In the genomic region with DNA sequence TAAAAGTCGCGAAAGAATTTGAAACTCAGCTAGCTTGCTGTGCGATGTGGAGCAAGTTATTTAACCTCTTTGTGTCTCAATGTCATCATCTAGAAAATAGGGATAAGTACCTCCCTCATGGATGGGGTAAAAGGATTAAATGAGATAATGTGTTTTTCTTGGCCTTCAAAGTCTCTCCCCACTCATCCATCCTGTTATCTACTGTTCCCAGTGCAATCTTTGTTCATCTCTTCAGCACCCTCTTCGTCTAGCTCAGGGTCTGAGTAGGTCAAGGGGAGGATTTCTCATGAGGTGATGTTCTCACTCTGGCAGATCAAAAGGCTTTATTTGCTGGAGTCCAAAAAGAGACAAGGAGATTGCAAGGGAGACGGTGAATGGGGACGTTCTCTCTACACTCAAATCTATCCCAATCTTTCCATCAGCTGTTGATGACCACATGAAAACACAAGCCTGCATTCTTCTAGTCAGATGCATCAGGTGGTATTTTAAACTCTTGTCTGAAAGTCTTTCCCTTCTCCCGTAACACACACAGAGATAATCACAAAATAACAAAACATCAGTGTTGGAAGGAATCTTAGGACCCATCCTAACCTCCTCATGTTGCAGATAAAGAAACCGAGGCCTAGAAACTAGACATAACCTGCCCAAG, we compare ENCODE assay signal across 9 cellular contexts. TPM values are rescaled to one million over a fixed set of nuclear protein-coding genes. Genes with fewer than 3 reads are reported as not detected.
A peak's percentile ranks its signal among the peaks of the same experiment; 100 is the strongest.
DNase-seq lines count a peak whose midpoint lies in the region; ATAC-seq and TF ChIP-seq lines count a peak whose summit lies in the region.
"Had no signal": no experiment of that assay in that cellular context is flagged by ENCODE, and none has a peak within 500 bp of the region (broad histone marks: within the 10 kb centered on the region; RNA-seq: fewer than 3 reads in every experiment).

No MANE protein-coding gene starts in this region.

- H3K4me3 Mint-ChIP-seq in activated CD8-positive, alpha-beta memory T cell treated with anti-CD3 and anti-CD28 coated beads, Interleukin-2, amount 10 ng/mL, durations not matched to agents 7 days and 5 days, result peak overlapping the region; percentile 100

- no peaks in the 10 kb centered on the region for H3K27me3 Mint-ChIP-seq in activated CD8-positive, alpha-beta memory T cell treated with anti-CD3 and anti-CD28 coated beads, Interleukin-2, amount 10 ng/mL, durations not matched to agents 7 days and 5 days

- no peaks in the 10 kb centered on the region for H3K9me3 Mint-ChIP-seq in activated CD8-positive, alpha-beta memory T cell treated with anti-CD3 and anti-CD28 coated beads, Interleukin-2, amount 10 ng/mL, durations not matched to agents 7 days and 5 days (ENCODE audit: low read depth)

- peaks cover 31% of the 10 kb centered on the region for H3K36me3 Mint-ChIP-seq in activated CD8-positive, alpha-beta memory T cell treated with anti-CD3 and anti-CD28 coated beads, Interleukin-2, amount 10 ng/mL, durations not matched to agents 7 days and 5 days

- no peak for TF ChIP-seq POLR2A in lower leg skin (IDR thresholded peaks at IDR 0.05)

- intact Hi-C loops in left lung (cut with DNase I), result no loop called here
- intact Hi-C loops in lower leg skin (cut with DNase I; ENCODE audit: low total_unique reads), result loop anchor here (10.0 kb wide), 1 partner anchor 117 kb away; no protein-coding TSS in a partner anchor

- peak overlapping the region; percentile 96 for H3K27ac Mint-ChIP-seq in activated CD8-positive, alpha-beta memory T cell treated with anti-CD3 and anti-CD28 coated beads, Interleukin-2, amount 10 ng/mL, durations not matched to agents 7 days and 5 days

- H3K9me3 ChIP-seq in left lung (no peaks in the 10 kb centered on the region), thymus (ENCODE audit: control insufficient read depth) (no peaks in the 10 kb centered on the region)

- no peaks in the 10 kb centered on the region for H3K27me3 ChIP-seq in left lung
- no peaks in the 10 kb centered on the region for H3K27me3 ChIP-seq in thymus (ENCODE audit: control insufficient read depth, insufficient read depth)

- H3K4me3 ChIP-seq in left lung, result peak overlapping the region; percentile 63 to 92
- peak overlapping the region; percentile 90 for H3K4me3 ChIP-seq in thymus (ENCODE audit: low read length)
- no peak overlapping the region for H3K4me3 ChIP-seq in lower leg skin (ENCODE audit: low read depth, poor library complexity, severe bottlenecking)

- CTCF ChIA-PET in activated CD8-positive, alpha-beta memory T cell treated with anti-CD3 and anti-CD28 coated beads, Interleukin-2, amount 10 ng/mL, durations not matched to agents 7 days and 5 days (lab: Charles Lee), result interaction anchor here (1.2 to 2.4 kb wide), 3 partner anchors 11 to 277 kb away, joined by 3 to 12 read pairs (median 3); no protein-coding TSS in a partner anchor

- H3K4me1 Mint-ChIP-seq in activated CD8-positive, alpha-beta memory T cell treated with anti-CD3 and anti-CD28 coated beads, Interleukin-2, amount 10 ng/mL, durations not matched to agents 7 days and 5 days, result peaks cover 67% of the 10 kb centered on the region

- H3K27ac ChIP-seq in left lung (no peak overlapping the region), thymus (ENCODE audit: low read depth) (no peak overlapping the region)

- H3K4me1 ChIP-seq in left lung, result peaks cover 17 to 80% of the 10 kb centered on the region in 2 donors
- H3K4me1 ChIP-seq in thymus (ENCODE audit: control insufficient read depth, insufficient read depth, low read length), result peaks cover 33% of the 10 kb centered on the region

- 60% methylated on average over 8 of the region's 8 CpGs for WGBS in thymus
- 66 to 69% methylated on average over 8 of the region's 8 CpGs for WGBS in lower leg skin, 2 donors

- DNase-seq in activated CD8-positive, alpha-beta memory T cell treated with anti-CD3 and anti-CD28 coated beads, Interleukin-2, amount 10 ng/mL, durations not matched to agents 7 days and 5 days, result no peak
- DNase-seq in activated CD8-positive, alpha-beta memory T cell treated with anti-CD3 and anti-CD28 coated beads for 24 hours, result no peak
- DNase-seq in amniotic epithelial cell (ENCODE audit: low read depth) (peak; percentile 53), left lung (no peak), middle frontal gyrus (ENCODE audit: extremely low spot score, low spot score) (no peak), lower leg skin (ENCODE audit: low spot score in 2 of 2) (no peak)
- DNase-seq: T-helper 9 cell had no signal

- H3K36me3 ChIP-seq in left lung (no peaks in the 10 kb centered on the region), thymus (ENCODE audit: control insufficient read depth, insufficient read depth) (no peaks in the 10 kb centered on the region)

- no peak for ATAC-seq in activated CD8-positive, alpha-beta memory T cell treated with anti-CD3 and anti-CD28 coated beads, Interleukin-2, amount 10 ng/mL, durations not matched to agents 7 days and 5 days
- no peak for ATAC-seq in left lung
- ATAC-seq in GM18511 (IDR thresholded peaks at IDR 0.05; ENCODE audit: unreplicated experiment), result no peak

- TF ChIP-seq CTCF in left lung (IDR thresholded peaks at IDR 0.05) (no peak), lower leg skin (IDR thresholded peaks at IDR 0.05) (no peak)

RNA-seq across cellular contexts. Expression of gene MESD, which starts 1.3 kb away (rescaled TPM):
- total RNA-seq in activated CD8-positive, alpha-beta memory T cell treated with anti-CD3 and anti-CD28 coated beads, Interleukin-2, amount 10 ng/mL, durations not matched to agents 7 days and 5 days, result 10 to 100 TPM; 27.6 to 27.8 TPM
- 10 to 100 TPM; 24.2 to 28.2 TPM for total RNA-seq in left lung
- polyA plus RNA-seq in thymus, result 20.5 TPM
- 10 to 100 TPM; 17.1 to 18.3 (median 17.7) TPM for total RNA-seq in lower leg skin

RNA-seq across cellular contexts. Expression of gene TLNRD1, which starts 12.5 kb away (rescaled TPM):
- 10 to 100 TPM; 31.2 to 32.3 TPM for total RNA-seq in activated CD8-positive, alpha-beta memory T cell treated with anti-CD3 and anti-CD28 coated beads, Interleukin-2, amount 10 ng/mL, durations not matched to agents 7 days and 5 days
- total RNA-seq in left lung, result 10 to 100 TPM; 19.2 to 27.6 TPM
- 10.2 TPM for polyA plus RNA-seq in thymus
- 10 to 100 TPM in 3 of 4 donors, 1 to 10 TPM in 1; 7.3 to 15.0 (median 12.1) TPM for total RNA-seq in lower leg skin
